8 cellular contexts compared by ENCODE assay signal in genomic region chr19:662962-663681, GRCh38. TPM values are rescaled to one million over a fixed set of nuclear protein-coding genes. Genes with fewer than 3 reads are reported as not detected.
DNase-seq lines count a peak whose midpoint lies in the region; ATAC-seq lines count a peak whose summit lies in the region.

TSS of gene RNF126 (minus strand) at chr19:663214. CDS start at chr19:663121, 93 bp downstream.

- H3K4me3 Mint-ChIP-seq in activated CD8-positive, alpha-beta memory T cell treated with anti-CD3 and anti-CD28 coated beads, Interleukin-2, amount 10 ng/mL, durations not matched to agents 7 days and 5 days, result peak within 1 kb of the TSS; percentile 94

- peak within 1 kb of the TSS; percentile 80 for H3K9ac ChIP-seq in endocrine pancreas (ENCODE audit: control insufficient read depth, insufficient read depth, low read length)
- peak within 1 kb of the TSS; percentile 98 for H3K9ac ChIP-seq in mesendoderm (ENCODE audit: low read length)

- no CpG with 5 or more reads among the region's 97 CpGs for WGBS in mesendoderm (ENCODE audit: extremely low coverage, insufficient coverage, low lambda C conversion rate)

- peak within 1 kb of the TSS; percentile 95 for H3K27ac Mint-ChIP-seq in activated CD8-positive, alpha-beta memory T cell treated with anti-CD3 and anti-CD28 coated beads, Interleukin-2, amount 10 ng/mL, durations not matched to agents 7 days and 5 days

- H2BK120ac ChIP-seq in mesendoderm (ENCODE audit: low read depth, low read length), result peak within 1 kb of the TSS; percentile 28

- H2BK5ac ChIP-seq in mesendoderm (ENCODE audit: low read length), result no peak within 1 kb of the TSS

- peak; percentile 95 for DNase-seq in CD1c-positive myeloid dendritic cell (ENCODE audit: extremely low spot score)
- peak in 72 of 76 experiments; percentile 49 to 98 (median 92) for DNase-seq in HUDEP-2 (lab: John Stamatoyannopoulos, UW; ENCODE audit: unreplicated experiment in 76 of 76)
- DNase-seq in NOMO-1 treated with dmso at 0.1 percent for 144 hours (lab: John Stamatoyannopoulos, UW; ENCODE audit: unreplicated experiment), result peak; percentile 90
- peak; percentile 95 for DNase-seq in activated CD8-positive, alpha-beta memory T cell treated with anti-CD3 and anti-CD28 coated beads, Interleukin-2, amount 10 ng/mL, durations not matched to agents 7 days and 5 days
- peak; percentile 91 for DNase-seq in mesendoderm
- DNase-seq in stimulated activated CD8-positive, alpha-beta memory T cell treated with anti-CD3 and anti-CD28 coated beads, Interleukin-12 subunit alpha, Interleukin-12 subunit beta, amount 100 ng/mL, for 4 hours (ENCODE audit: low read depth), result peak; percentile 95

- no peaks in the 10 kb centered on the region for H3K9me3 ChIP-seq in endocrine pancreas (ENCODE audit: control insufficient read depth, low read length)

- peak within 1 kb of the TSS; percentile 43 for H3K4me3 ChIP-seq in endocrine pancreas (ENCODE audit: control insufficient read depth, insufficient read depth, low read length)
- peak within 1 kb of the TSS; percentile 86 for H3K4me3 ChIP-seq in mesendoderm (ENCODE audit: low read length)

- H3K4me1 Mint-ChIP-seq in activated CD8-positive, alpha-beta memory T cell treated with anti-CD3 and anti-CD28 coated beads, Interleukin-2, amount 10 ng/mL, durations not matched to agents 7 days and 5 days, result peaks cover 40% of the 10 kb centered on the region

- no peak within 1 kb of the TSS for H2BK15ac ChIP-seq in mesendoderm (replicated peaks; ENCODE audit: low read depth)

- H3K36me3 ChIP-seq in endocrine pancreas (ENCODE audit: control insufficient read depth, insufficient read depth, low read length), result no peaks in the 10 kb centered on the region
- no peaks in the 10 kb centered on the region for H3K36me3 ChIP-seq in mesendoderm (ENCODE audit: control insufficient read depth, insufficient read depth, low read length)

- peak within 1 kb of the TSS; percentile 69 for H3K27ac ChIP-seq in mesendoderm (ENCODE audit: low read depth, low read length)

- no peaks in the 10 kb centered on the region for H3K79me1 ChIP-seq in mesendoderm (ENCODE audit: low read length)

- no peak within 1 kb of the TSS for H4K5ac ChIP-seq in mesendoderm (ENCODE audit: low read length)

- H3K4me1 ChIP-seq in endocrine pancreas (ENCODE audit: control insufficient read depth, insufficient read depth, low read length), result no peaks in the 10 kb centered on the region
- H3K4me1 ChIP-seq in mesendoderm (ENCODE audit: control insufficient read depth, low read depth, low read length), result peaks cover 2% of the 10 kb centered on the region

- H2AK5ac ChIP-seq in mesendoderm (ENCODE audit: low read length), result peak within 1 kb of the TSS; percentile 59

- peak within 1 kb of the TSS; percentile 75 for H3K4ac ChIP-seq in mesendoderm (ENCODE audit: low read depth, low read length)

- peak within 1 kb of the TSS; percentile 96 for H3K56ac ChIP-seq in mesendoderm (ENCODE audit: low read length)

- H3K36me3 Mint-ChIP-seq in activated CD8-positive, alpha-beta memory T cell treated with anti-CD3 and anti-CD28 coated beads, Interleukin-2, amount 10 ng/mL, durations not matched to agents 7 days and 5 days, result peaks cover 5% of the 10 kb centered on the region

- CTCF ChIA-PET in activated CD8-positive, alpha-beta memory T cell treated with anti-CD3 and anti-CD28 coated beads, Interleukin-2, amount 10 ng/mL, durations not matched to agents 7 days and 5 days (lab: Charles Lee), result interaction anchor here (0.6 to 3.7 kb wide), 6 partner anchors 17 to 414 kb away, joined by 3 to 40 read pairs (median 4); no protein-coding TSS in a partner anchor

- H3K4me2 ChIP-seq in mesendoderm (ENCODE audit: low read length), result peak within 1 kb of the TSS; percentile 87

- peak within 1 kb of the TSS; percentile 91 for H3K18ac ChIP-seq in mesendoderm (ENCODE audit: low read length)

- H4K8ac ChIP-seq in mesendoderm (ENCODE audit: low read depth, low read length), result no peak within 1 kb of the TSS

- H3K79me2 ChIP-seq in mesendoderm (ENCODE audit: control insufficient read depth, insufficient read depth, low read length), result peaks cover 48% of the 10 kb centered on the region

- no peaks in the 10 kb centered on the region for H3K27me3 Mint-ChIP-seq in activated CD8-positive, alpha-beta memory T cell treated with anti-CD3 and anti-CD28 coated beads, Interleukin-2, amount 10 ng/mL, durations not matched to agents 7 days and 5 days

- H3K9me3 Mint-ChIP-seq in activated CD8-positive, alpha-beta memory T cell treated with anti-CD3 and anti-CD28 coated beads, Interleukin-2, amount 10 ng/mL, durations not matched to agents 7 days and 5 days (ENCODE audit: low read depth), result no peaks in the 10 kb centered on the region

- no peaks in the 10 kb centered on the region for H3K27me3 ChIP-seq in endocrine pancreas (ENCODE audit: control insufficient read depth, insufficient read depth, low read length)
- no peaks in the 10 kb centered on the region for H3K27me3 ChIP-seq in mesendoderm (ENCODE audit: insufficient read depth, low read length, poor library complexity)

- ATAC-seq in GM19467 (IDR thresholded peaks at IDR 0.05; ENCODE audit: unreplicated experiment), result peak; percentile 46
- ATAC-seq in activated CD8-positive, alpha-beta memory T cell treated with anti-CD3 and anti-CD28 coated beads, Interleukin-2, amount 10 ng/mL, durations not matched to agents 7 days and 5 days, result peak; percentile 65

- H3K23ac ChIP-seq in mesendoderm (ENCODE audit: low read length), result peak within 1 kb of the TSS; percentile 45

RNA-seq across cellular contexts. Expression of gene RNF126, which starts in this region (rescaled TPM):
- 10 to 100 TPM; 76.9 to 83.0 TPM for total RNA-seq in activated CD8-positive, alpha-beta memory T cell treated with anti-CD3 and anti-CD28 coated beads, Interleukin-2, amount 10 ng/mL, durations not matched to agents 7 days and 5 days
- 86.4 TPM for polyA plus RNA-seq in mesendoderm (2013, experiment 1 of 2)
- 86.7 TPM for polyA plus RNA-seq in mesendoderm (2013, experiment 2 of 2)

Comparison
In these comparisons a context has a peak if more than half of its experiments do, and no peak if none do; other contexts are left out.
1. Peak in every context shown above with its lines: DNase-seq, ATAC-seq, H3K4me3 ChIP-seq and H3K27ac ChIP-seq.